ENCODE assay signal across 10 cellular contexts in genomic region chr6:81749704-81750103, GRCh38. TPM values are rescaled to one million over a fixed set of nuclear protein-coding genes. Genes with fewer than 3 reads are reported as not detected.
A peak's percentile ranks its signal among the peaks of the same experiment; 100 is the strongest.
DNase-seq lines count a peak whose midpoint lies in the region; ATAC-seq and TF ChIP-seq lines count a peak whose summit lies in the region.
"Had no signal": no experiment of that assay in that cellular context is flagged by ENCODE, and none has a peak within 500 bp of the region (broad histone marks: within the 10 kb centered on the region; RNA-seq: fewer than 3 reads in every experiment).

No MANE protein-coding gene starts in this region.

- peaks cover 20% of the 10 kb centered on the region; the same call in 1 of the 2 replicates for H4K20me1 ChIP-seq in IMR-90 (ENCODE audit: insufficient read depth, low read length)

- TF ChIP-seq CTCF in IMR-90 (conservative IDR thresholded peaks at IDR 0.05; ENCODE audit: low read depth, low read length) (no peak), ascending aorta (IDR thresholded peaks at IDR 0.05) (no peak), liver (IDR thresholded peaks at IDR 0.05; ENCODE audit: low read depth, low read length, missing input control) (no peak)

- in situ Hi-C loops in IMR-90 (cut with MboI; ENCODE audit: low sequenced_read_pairs): loop anchor here (10.0 to 25.0 kb wide), 3 partner anchors 1145 to 1612 kb away; no protein-coding TSS in a partner anchor

- CTCF ChIA-PET in IMR-90 (lab: Yijun Ruan, JAX): interaction anchor here (0.6 kb wide), 1 partner anchor 18 kb away, joined by 3 read pairs; no protein-coding TSS in a partner anchor

- dilution Hi-C loops in IMR-90 (cut with HindIII; ENCODE audit: low sequenced_read_pairs, unreplicated experiment): no loop called here

- no peak overlapping the region for H2BK5ac ChIP-seq in IMR-90 (ENCODE audit: low read depth, low read length, poor library complexity, severe bottlenecking)

- 80% methylated on average over 1 of the region's 4 CpGs; no CpG with 5 or more reads in 1 of the 2 experiments for WGBS in IMR-90 (ENCODE audit: extremely low coverage in 2 of 2, insufficient read length in 1 of 2), 2 experiments
- 40% methylated on average over 4 of the region's 4 CpGs for WGBS in liver

- no peak overlapping the region for H2BK20ac ChIP-seq in IMR-90 (ENCODE audit: low read depth, low read length)

- TSS peak; percentile 16 for BruUV-seq in IMR-90 (replicated peaks; lab: Mats Ljungman, UMichigan)

- H3K9me3 ChIP-seq in IMR-90 (ENCODE audit: control insufficient read depth, insufficient read depth, low read length) (no peaks in the 10 kb centered on the region), ascending aorta (no peaks in the 10 kb centered on the region), liver (ENCODE audit: control insufficient read depth in 4 of 4, low read length in 3 of 4) (no peaks in the 10 kb centered on the region), subcutaneous abdominal adipose tissue (ENCODE audit: control insufficient read depth in 5 of 5, low read length in 5 of 5) (no peaks in the 10 kb centered on the region)

- peaks cover 12% of the 10 kb centered on the region for H3K4me1 ChIP-seq in IMR-90 (ENCODE audit: control insufficient read depth, insufficient read depth, low read length)
- peaks cover 0 to 25% of the 10 kb centered on the region in 2 donors for H3K4me1 ChIP-seq in ascending aorta
- H3K4me1 ChIP-seq in liver (ENCODE audit: control insufficient read depth in 4 of 4, insufficient read depth in 4 of 4, low read length in 3 of 4): peaks cover 2 to 18% (median 10%) of the 10 kb centered on the region in 4 donors
- H3K4me1 ChIP-seq in subcutaneous abdominal adipose tissue (ENCODE audit: control insufficient read depth in 5 of 5, insufficient read depth in 5 of 5, low read length in 5 of 5): peaks cover 3 to 47% (median 38%) of the 10 kb centered on the region in 5 donors

- H3K27me3 ChIP-seq in IMR-90 (ENCODE audit: control insufficient read depth, insufficient read depth, low read length): no peaks in the 10 kb centered on the region
- H3K27me3 ChIP-seq in ascending aorta: no peaks in the 10 kb centered on the region
- H3K27me3 ChIP-seq in liver (ENCODE audit: control insufficient read depth in 4 of 4, insufficient read depth in 4 of 4, low read length in 3 of 4): no peaks in the 10 kb centered on the region
- H3K27me3 ChIP-seq in subcutaneous abdominal adipose tissue (ENCODE audit: control insufficient read depth in 5 of 5, insufficient read depth in 4 of 5, low read length in 5 of 5): no peaks in the 10 kb centered on the region

- H3K27ac Mint-ChIP-seq in stimulated activated effector memory CD8-positive, alpha-beta T cell treated with anti-CD3 and anti-CD28 coated beads, Interleukin-12 subunit alpha, Interleukin-12 subunit beta, amount 100 ng/mL, for 72 hours: no peak overlapping the region
- H3K27ac Mint-ChIP-seq: activated CD4-positive, alpha-beta T cell treated with anti-CD3 and anti-CD28 coated beads for 36 hours had no signal

- H3K36me3 ChIP-seq in IMR-90 (ENCODE audit: control insufficient read depth, insufficient read depth, low read length) (peaks cover 16% of the 10 kb centered on the region), ascending aorta (peaks cover 4 to 19% of the 10 kb centered on the region in 2 donors), liver (ENCODE audit: control insufficient read depth in 4 of 4, insufficient read depth in 3 of 4, low read depth in 1 of 4, low read length in 3 of 4) (peaks cover 2 to 16% (median 5%) of the 10 kb centered on the region in 4 donors), subcutaneous abdominal adipose tissue (ENCODE audit: control insufficient read depth in 5 of 5, insufficient read depth in 5 of 5, low read length in 5 of 5) (peaks cover 0 to 8% (median 3%) of the 10 kb centered on the region in 5 donors)

- peak overlapping the region; percentile 33 for H3K23ac ChIP-seq in IMR-90 (ENCODE audit: low read depth, low read length)

- peak overlapping the region; percentile 92; the same call in 1 of the 2 replicates for H3K4me3 ChIP-seq in IMR-90 (ENCODE audit: insufficient read depth, low read depth, low read length)
- H3K4me3 ChIP-seq in ascending aorta: peak overlapping the region; percentile 82 to 93
- H3K4me3 ChIP-seq in liver (ENCODE audit: low read depth in 1 of 3, low read length in 3 of 3): peak overlapping the region; percentile 54 to 90 (median 88)
- H3K4me3 ChIP-seq in subcutaneous abdominal adipose tissue (ENCODE audit: low read depth in 1 of 5, low read length in 5 of 5): peak overlapping the region; percentile 86 to 98 (median 94)

- H3K4me2 ChIP-seq in IMR-90 (ENCODE audit: low read depth, low read length): peak overlapping the region; percentile 83

- H4K8ac ChIP-seq in IMR-90 (ENCODE audit: low read depth in 2 of 2, low read length in 2 of 2): no peak overlapping the region

- H3K4ac ChIP-seq in IMR-90 (ENCODE audit: low read depth, low read length): no peak overlapping the region

- peaks cover 24% of the 10 kb centered on the region for H3K4me1 Mint-ChIP-seq in stimulated activated effector memory CD8-positive, alpha-beta T cell treated with anti-CD3 and anti-CD28 coated beads, Interleukin-12 subunit alpha, Interleukin-12 subunit beta, amount 100 ng/mL, for 72 hours

- DNase-seq in IMR-90: no peak
- no peak for DNase-seq in ascending aorta (ENCODE audit: low spot score in 2 of 2)
- no peak for DNase-seq in ecto neural progenitor cell (ENCODE audit: low spot score)
- no peak for DNase-seq in NCI-H1694 treated with DMSO at 0.1 percent for 48 hours (lab: John Stamatoyannopoulos, UW)
- no peak for DNase-seq in activated naive CD4-positive, alpha-beta T cell treated with Interleukin-2 at 50 U/mL for 16 hours
- no peak for DNase-seq in stimulated activated effector memory CD8-positive, alpha-beta T cell treated with anti-CD3 and anti-CD28 coated beads, Interleukin-12 subunit alpha, Interleukin-12 subunit beta, amount 100 ng/mL, for 72 hours (ENCODE audit: low spot score in 2 of 2)
- DNase-seq: activated CD4-positive, alpha-beta T cell treated with anti-CD3 and anti-CD28 coated beads for 36 hours had no signal

- no peak overlapping the region for H2AFZ ChIP-seq in IMR-90 (replicated peaks; ENCODE audit: low read length, poor library complexity)

- peaks cover 7% of the 10 kb centered on the region for H3K36me3 Mint-ChIP-seq in stimulated activated effector memory CD8-positive, alpha-beta T cell treated with anti-CD3 and anti-CD28 coated beads, Interleukin-12 subunit alpha, Interleukin-12 subunit beta, amount 100 ng/mL, for 72 hours

- H2AK9ac ChIP-seq in IMR-90 (replicated peaks; ENCODE audit: low read depth, low read length, poor library complexity): no peak overlapping the region

- H2BK15ac ChIP-seq in IMR-90 (ENCODE audit: low read depth, low read length): no peak overlapping the region

- no peak overlapping the region for H3K4me3 Mint-ChIP-seq in stimulated activated effector memory CD8-positive, alpha-beta T cell treated with anti-CD3 and anti-CD28 coated beads, Interleukin-12 subunit alpha, Interleukin-12 subunit beta, amount 100 ng/mL, for 72 hours
- H3K4me3 Mint-ChIP-seq: activated CD4-positive, alpha-beta T cell treated with anti-CD3 and anti-CD28 coated beads for 36 hours had no signal

- H3K9me3 Mint-ChIP-seq in stimulated activated effector memory CD8-positive, alpha-beta T cell treated with anti-CD3 and anti-CD28 coated beads, Interleukin-12 subunit alpha, Interleukin-12 subunit beta, amount 100 ng/mL, for 72 hours: no peaks in the 10 kb centered on the region
- H3K9me3 Mint-ChIP-seq: central memory CD8-positive, alpha-beta T cell had no signal

- H3K79me1 ChIP-seq in IMR-90 (ENCODE audit: low read depth in 1 of 2, low read length in 2 of 2): peaks cover 18 to 51% of the 10 kb centered on the region in 2 experiments

- peaks cover 11% of the 10 kb centered on the region for H3K9me1 ChIP-seq in IMR-90 (ENCODE audit: insufficient read depth, low read length)

- ATAC-seq in IMR-90 (ENCODE audit: low read depth): no peak
- no peak for ATAC-seq in stimulated activated effector memory CD8-positive, alpha-beta T cell treated with anti-CD3 and anti-CD28 coated beads, Interleukin-12 subunit alpha, Interleukin-12 subunit beta, amount 100 ng/mL, for 72 hours
- ATAC-seq: activated CD4-positive, alpha-beta T cell treated with anti-CD3 and anti-CD28 coated beads for 36 hours had no signal

- POLR2A ChIA-PET in IMR-90 (lab: Charles Lee; ENCODE audit: unreplicated experiment): interaction anchor here (0.6 to 0.7 kb wide), 2 partner anchors 26 to 200 kb away, joined by 3 read pairs; no protein-coding TSS in a partner anchor

- H3K18ac ChIP-seq in IMR-90 (ENCODE audit: low read depth, low read length): no peak overlapping the region

- no peak overlapping the region for H4K91ac ChIP-seq in IMR-90 (ENCODE audit: insufficient read depth, low read depth, low read length)

- H3K9ac ChIP-seq in IMR-90 (ENCODE audit: low read depth, low read length) (no peak overlapping the region), liver (ENCODE audit: low read depth in 1 of 2, low read length in 2 of 2) (peak overlapping the region; percentile 89 to 97), subcutaneous abdominal adipose tissue (ENCODE audit: low read length in 5 of 5) (peak overlapping the region; percentile 25 to 77 (median 59))

- TF ChIP-seq POLR2A in IMR-90 (IDR thresholded peaks at IDR 0.05; ENCODE audit: low read depth, low read length): no peak

- no peak for TF ChIP-seq RAD21 in IMR-90 (IDR thresholded peaks at IDR 0.05; ENCODE audit: low read length)
- TF ChIP-seq RAD21 in liver (IDR thresholded peaks at IDR 0.05): no peak

- H4K5ac ChIP-seq in IMR-90 (ENCODE audit: low read depth, low read length): no peak overlapping the region

- H3K14ac ChIP-seq in IMR-90 (replicated peaks; ENCODE audit: low read depth, low read length): peak overlapping the region; percentile 25; the same call in 1 of the 2 replicates

- H3K27ac ChIP-seq in IMR-90 (ENCODE audit: insufficient read depth, low read length) (no peak overlapping the region), ascending aorta (peak overlapping the region; percentile 90 to 97), liver (ENCODE audit: low read depth in 1 of 2, low read length in 2 of 2) (peak overlapping the region; percentile 99 to 100), subcutaneous abdominal adipose tissue (ENCODE audit: low read depth, low read length) (peak overlapping the region; percentile 100)

- H2BK120ac ChIP-seq in IMR-90 (ENCODE audit: low read depth, low read length): no peak overlapping the region

- intact Hi-C loops in IMR-90 (cut with micrococcal nuclease): loop anchor here (2.0 to 10.0 kb wide), 9 partner anchors 188 to 1615 kb away; no protein-coding TSS in a partner anchor
- intact Hi-C loops in ascending aorta (cut with DNase I): loop anchor here (5.0 to 10.0 kb wide), 11 partner anchors 113 to 1535 kb away; partner anchors contain the start of genes DOP1A, IBTK and UBE3D

- H3K56ac ChIP-seq in IMR-90 (ENCODE audit: extremely low read depth, insufficient read depth, low read length): no peak overlapping the region

- no peak overlapping the region for H2AK5ac ChIP-seq in IMR-90 (ENCODE audit: low read depth, low read length)

RNA-seq across cellular contexts. Expression of gene TENT5A, which starts 2.8 kb away (rescaled TPM):
- total RNA-seq in IMR-90 (2012; rRNA removed): 10.8 and 16.9 TPM in 2 replicates
- polyA plus RNA-seq in IMR-90 (2012; rRNA removed): 3.5 and 3.9 TPM in 2 replicates
- polyA plus RNA-seq in IMR-90 (2012; cell fraction: cytosol; rRNA removed): 1.6 and 2.1 TPM in 2 replicates
- polyA plus RNA-seq in IMR-90 (2012; cell fraction: nucleus; rRNA removed; ENCODE audit: low replicate concordance): 6.7 and 15.5 TPM in 2 replicates
- total RNA-seq in ascending aorta: 9.6 TPM
- 10 to 100 TPM; 13.1 to 13.6 TPM for total RNA-seq in liver
- 1 to 10 TPM; 4.0 to 9.6 TPM for polyA plus RNA-seq in liver
